ENCODE assay signal across 18 cellular contexts in the genomic region with DNA sequence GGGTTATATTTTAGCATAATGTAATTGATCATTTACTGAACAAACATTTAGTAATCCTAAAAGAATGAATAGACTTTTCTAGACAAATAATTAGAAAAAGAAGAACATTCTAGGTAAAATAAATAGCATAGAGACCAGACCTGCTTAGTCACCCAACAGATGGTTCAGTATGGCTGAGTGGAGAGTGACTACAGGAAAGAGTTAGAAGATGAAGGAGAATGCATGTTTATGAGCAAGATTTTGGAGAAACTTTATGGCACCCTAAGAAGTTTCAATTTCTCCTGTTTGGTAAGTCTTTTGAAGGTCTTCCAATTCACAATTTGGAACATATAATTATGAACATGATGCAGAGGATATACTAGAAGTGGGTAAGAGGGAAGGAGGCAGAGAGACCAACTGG. TPM values are rescaled to one million over a fixed set of nuclear protein-coding genes. Genes with fewer than 3 reads are reported as not detected.
DNase-seq lines count a peak whose midpoint lies in the region; ATAC-seq and TF ChIP-seq lines count a peak whose summit lies in the region.
"Had no signal": no experiment of that assay in that cellular context is flagged by ENCODE, and none has a peak within 500 bp of the region (broad histone marks: within the 10 kb centered on the region; RNA-seq: fewer than 3 reads in every experiment).

No MANE protein-coding gene starts in this region.

- peak overlapping the region; percentile 29; the same call in 1 of the 2 replicates for H3K4me3 Mint-ChIP-seq in HFFc6
- H3K4me3 Mint-ChIP-seq in chondrocyte (ENCODE audit: unreplicated experiment), result no peak overlapping the region
- no peak overlapping the region for H3K4me3 Mint-ChIP-seq in CD4-positive, alpha-beta T cell
- H3K4me3 Mint-ChIP-seq: CD8-positive, alpha-beta memory T cell; H9 had no signal

- H3K27ac ChIP-seq in CD4-positive, alpha-beta T cell (ENCODE audit: low read depth, low read length), result no peak overlapping the region
- H3K27ac ChIP-seq: A549; BLaER1 treated with 17β-estradiol and CSF1 and Interleukin-3, amounts not matched to agents 10 nM and 100 nM had no signal

- peaks cover 37% of the 10 kb centered on the region for H3K4me1 Mint-ChIP-seq in HFFc6 (ENCODE audit: low read depth)
- peaks cover 14% of the 10 kb centered on the region for H3K4me1 Mint-ChIP-seq in chondrocyte (ENCODE audit: low read depth)
- H3K4me1 Mint-ChIP-seq in CD4-positive, alpha-beta T cell (ENCODE audit: low read depth), result no peaks in the 10 kb centered on the region
- H3K4me1 Mint-ChIP-seq: CD8-positive, alpha-beta memory T cell; H9 had no signal

- DNase-seq in EH (ENCODE audit: low read depth) (peak; percentile 47), HFFc6 (no peak), chondrocyte (ENCODE audit: low spot score) (no peak), hepatic stellate cell (ENCODE audit: low spot score) (peak; percentile 16), midbrain (lab: John Stamatoyannopoulos, UW) (no peak)
- no peak for DNase-seq in CD4-positive, alpha-beta T cell
- DNase-seq in activated effector memory CD4-positive, alpha-beta T cell treated with Interleukin-2 at 50 U/mL for 16 hours, result no peak
- DNase-seq in stimulated activated CD4-positive, alpha-beta T cell treated with anti-CD3 and anti-CD28 coated beads, Interleukin-4, amount 100 ng/mL, for 4 hours, result no peak
- DNase-seq: CD8-positive, alpha-beta memory T cell; H9; NCI-H1105 treated with DMSO at 0.1 percent for 48 hours; NCI-H1694; NCI-H2081 treated with DMSO at 0.1 percent for 48 hours; NCI-H446 treated with DMSO at 0.1 percent for 48 hours; Right ventricle myocardium superior had no signal

- POLR2A ChIA-PET in CD4-positive, alpha-beta T cell (lab: Charles Lee), result no interaction called here

- CTCF ChIA-PET in CD4-positive, alpha-beta T cell (lab: Charles Lee), result interaction anchor here (1.9 kb wide), 1 partner anchor 11 kb away, joined by 5 read pairs; no protein-coding TSS in a partner anchor

- H3K9me3 ChIP-seq in CD4-positive, alpha-beta T cell (ENCODE audit: control insufficient read depth, low read length), result no peaks in the 10 kb centered on the region
- H3K9me3 ChIP-seq: A549; BLaER1 treated with 17β-estradiol and CSF1 and Interleukin-3, amounts not matched to agents 10 nM and 100 nM had no signal

- peak overlapping the region; percentile 74 for H3K27ac Mint-ChIP-seq in HFFc6
- H3K27ac Mint-ChIP-seq in chondrocyte (ENCODE audit: unreplicated experiment), result peak overlapping the region; percentile 22
- no peak overlapping the region for H3K27ac Mint-ChIP-seq in CD4-positive, alpha-beta T cell
- H3K27ac Mint-ChIP-seq: CD8-positive, alpha-beta memory T cell; H9 had no signal

- TF ChIP-seq CTCF in HFFc6 (IDR thresholded peaks at IDR 0.05) (no peak), chondrocyte (IDR thresholded peaks at IDR 0.05) (no peak)
- TF ChIP-seq CTCF in CD4-positive, alpha-beta T cell (IDR thresholded peaks at IDR 0.05), result no peak

- H3K36me3 Mint-ChIP-seq in HFFc6 (ENCODE audit: low read depth) (peaks cover 42% of the 10 kb centered on the region), chondrocyte (ENCODE audit: low read depth) (peaks cover 29% of the 10 kb centered on the region)
- H3K36me3 Mint-ChIP-seq in CD4-positive, alpha-beta T cell (ENCODE audit: low read depth), result no peaks in the 10 kb centered on the region
- H3K36me3 Mint-ChIP-seq: CD8-positive, alpha-beta memory T cell had no signal

- H3K27me3 Mint-ChIP-seq in HFFc6 (ENCODE audit: insufficient read depth) (no peaks in the 10 kb centered on the region; the same call in 1 of the 2 replicates), chondrocyte (ENCODE audit: low read depth) (no peaks in the 10 kb centered on the region)
- no peaks in the 10 kb centered on the region for H3K27me3 Mint-ChIP-seq in CD4-positive, alpha-beta T cell

- H3K9me3 Mint-ChIP-seq in HFFc6 (no peaks in the 10 kb centered on the region), chondrocyte (ENCODE audit: low read depth) (no peaks in the 10 kb centered on the region)
- H3K9me3 Mint-ChIP-seq in CD4-positive, alpha-beta T cell, result no peaks in the 10 kb centered on the region
- H3K9me3 Mint-ChIP-seq: CD8-positive, alpha-beta memory T cell; H9 had no signal

- H3K27me3 ChIP-seq in CD4-positive, alpha-beta T cell (ENCODE audit: control insufficient read depth, insufficient read depth, low read length), result no peaks in the 10 kb centered on the region
- H3K27me3 ChIP-seq: BLaER1 treated with 17β-estradiol and CSF1 and Interleukin-3, amounts not matched to agents 10 nM and 100 nM had no signal

- ATAC-seq in CD4-positive, alpha-beta T cell (ENCODE audit: poor library complexity), result no peak
- ATAC-seq: A549, K562 had no signal

- intact Hi-C loops in CD4-positive, alpha-beta T cell (cut with DNase I, micrococcal nuclease), result no loop called here

RNA-seq across cellular contexts. Expression of gene FAP, which starts 32.9 kb away (rescaled TPM):
- total RNA-seq in HFFc6 (2021; fragmentation: NEBNext Ultra II Directional; extraction: Animal tissue kit (Norgen Biotek cat#: 25700)), result 100 to 1,000 TPM in 1 of 6 experiments, 10 to 100 TPM in 5; 62.6 to 101 (median 67.0) TPM
- total RNA-seq in chondrocyte, result 163 to 205 TPM (median 171 TPM) in 3 replicates
- total RNA-seq in CD4-positive, alpha-beta T cell, result not detected
- total RNA-seq: CD8-positive, alpha-beta memory T cell; H9; K562 had no signal

RNA-seq across cellular contexts. Expression of gene GCG, which starts 58.3 kb away (rescaled TPM):
- total RNA-seq in HFFc6 (2021; fragmentation: NEBNext Ultra II Directional; extraction: Animal tissue kit (Norgen Biotek cat#: 25700)), result not detected
- 0.31 TPM in 1 of 3 replicates, not detected in the others for total RNA-seq in chondrocyte
- total RNA-seq in CD4-positive, alpha-beta T cell, result not detected
- total RNA-seq: CD8-positive, alpha-beta memory T cell; H9; K562; Right ventricle myocardium superior had no signal

Comparison
In these comparisons a context has a peak if more than half of its experiments do, and no peak if none do; other contexts are left out.
1. DNase-seq: peak in EH (single experiment) and hepatic stellate cell (single experiment); none in HFFc6 (single experiment), chondrocyte (single experiment), CD4-positive, alpha-beta T cell (0 of 10), activated effector memory CD4-positive, alpha-beta T cell treated with Interleukin-2 at 50 U/mL for 16 hours (single experiment), stimulated activated CD4-positive, alpha-beta T cell treated with anti-CD3 and anti-CD28 coated beads, Interleukin-4, amount 100 ng/mL, for 4 hours (0 of 2) and midbrain (single experiment).
2. RNA of gene FAP, which starts 32.9 kb away (total RNA-seq): 163 to 205 TPM in chondrocyte and 62.6 to 101 TPM in HFFc6; not detected in CD4-positive, alpha-beta T cell; every median in the first group is over 10 times any median in the second.